12 cellular contexts compared by ENCODE assay signal in the genomic region with DNA sequence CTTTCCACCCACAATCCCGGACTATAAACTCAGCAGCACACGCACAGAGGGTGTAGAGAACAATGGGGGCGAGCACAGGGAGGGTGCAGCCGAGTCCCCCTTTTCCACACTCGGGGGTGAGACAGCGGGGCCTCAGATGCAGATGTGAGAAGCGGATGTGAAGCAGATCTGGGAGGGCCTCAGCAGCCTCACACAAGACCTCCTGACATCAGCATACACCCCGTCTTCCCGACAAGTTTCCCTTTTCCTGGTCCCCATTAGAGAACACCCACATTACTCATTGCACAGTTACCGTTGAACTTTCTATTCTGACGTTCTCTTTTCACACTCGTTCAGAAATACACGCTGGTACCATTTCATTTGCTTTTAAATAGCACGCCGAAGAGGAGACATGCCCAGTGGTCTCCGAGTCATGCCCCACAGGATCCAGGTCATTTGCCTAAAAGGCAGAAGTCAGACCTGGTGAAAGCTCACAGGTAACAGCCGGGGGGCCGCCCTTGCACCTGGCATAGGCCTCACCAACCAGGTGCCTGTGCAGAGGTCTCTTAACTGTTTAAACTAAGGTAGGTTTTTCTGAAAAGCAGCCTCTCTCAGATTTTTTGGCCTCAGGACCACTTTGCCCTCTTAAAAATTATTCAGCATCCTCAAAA.
DNase-seq lines count a peak whose midpoint lies in the region; ATAC-seq, FAIRE-seq and TF ChIP-seq lines count a peak whose summit lies in the region.
"Had no signal": no experiment of that assay in that cellular context is flagged by ENCODE, and none has a peak within 500 bp of the region (broad histone marks: within the 10 kb centered on the region; RNA-seq: fewer than 3 reads in every experiment).

No MANE protein-coding gene starts in this region.

- TF ChIP-seq POLR2A in GM12892 (IDR thresholded peaks at IDR 0.05; ENCODE audit: low read depth, low read length), result no peak

- no peak for DNase-seq in GM12892 (ENCODE audit: insufficient read length)
- DNase-seq in GM20000 (ENCODE audit: low spot score), result peak; percentile 48
- DNase-seq in left lobe of liver (ENCODE audit: low spot score), result peak; percentile 41
- DNase-seq in iPS-NIHi11 (ENCODE audit: low spot score), result no peak
- no peak for DNase-seq in NCI-H2227 treated with DMSO at 0.1 percent for 48 hours (lab: John Stamatoyannopoulos, UW)
- DNase-seq in epidermal melanocyte (ENCODE audit: insufficient read length, low spot score), result no peak
- DNase-seq in SIG-M5 (lab: John Stamatoyannopoulos, UW), result no peak
- DNase-seq: Calu3, NCI-H2107, testis had no signal

- peak; percentile 61 for FAIRE-seq in GM12892 (lab: Jason Lieb, UNC)

- no peak for TF ChIP-seq CTCF in GM20000 (IDR thresholded peaks at IDR 0.05; ENCODE audit: extremely low read depth, missing control alignments)

- ATAC-seq in HG03378 (IDR thresholded peaks at IDR 0.05; ENCODE audit: unreplicated experiment), result peak; percentile 22
- ATAC-seq in left lobe of liver, result no peak
- ATAC-seq: gastrocnemius medialis had no signal

Comparison
In these comparisons a context has a peak if more than half of its experiments do, and no peak if none do; other contexts are left out.
1. DNase-seq: peak in GM20000 (single experiment) and left lobe of liver (single experiment); none in GM12892 (single experiment), iPS-NIHi11 (single experiment), NCI-H2227 treated with DMSO at 0.1 percent for 48 hours (single experiment), epidermal melanocyte (single experiment) and SIG-M5 (single experiment).